1 cellular context compared by ENCODE assay signal in genomic region chr10:23172429-23172828, GRCh38.
TF ChIP-seq lines count a peak whose summit lies in the region.

No MANE protein-coding gene starts in this region.

TF ChIP-seq in H1, 55 proteins besides CTCF, POLR2A, EP300 and RAD21:
- TF ChIP-seq TBP (IDR thresholded peaks at IDR 0.05; ENCODE audit: low read depth, low read length) (no peak), EZH2 (IDR thresholded peaks at IDR 0.05; ENCODE audit: low read depth, low read length, severe bottlenecking) (peak; percentile 14)
